1 cellular context compared by ENCODE assay signal in the genomic region with DNA sequence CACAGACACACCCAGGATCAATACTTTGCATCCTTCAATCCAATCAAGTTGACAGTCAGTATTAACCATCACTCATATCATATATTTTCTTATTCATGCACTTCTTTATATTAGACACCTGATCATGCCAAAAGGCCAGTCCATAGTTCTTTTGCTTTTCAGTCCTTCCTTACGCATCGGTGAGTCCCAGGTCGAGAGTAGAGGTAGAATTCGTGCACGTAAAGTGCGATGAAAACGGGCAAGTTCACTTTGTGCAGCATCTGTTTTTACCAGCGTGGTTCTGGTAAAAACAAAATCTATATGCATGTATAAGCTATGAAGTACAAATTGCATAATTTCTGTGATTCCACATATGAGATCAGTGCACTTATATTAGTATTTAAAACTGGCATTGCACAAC.
TF ChIP-seq lines count a peak whose summit lies in the region.

No MANE protein-coding gene starts in this region.

TF ChIP-seq in GM12878, 131 proteins besides CTCF, POLR2A, EP300 and RAD21:
- TF ChIP-seq RAD51 (IDR thresholded peaks at IDR 0.05) (no peak), NR2C1 (IDR thresholded peaks at IDR 0.05) (no peak), YY1 (IDR thresholded peaks at IDR 0.05; ENCODE audit: low read depth, low read length) (no peak), TAF1 (IDR thresholded peaks at IDR 0.05; ENCODE audit: borderline replicate concordance, low read depth, low read length) (no peak), FOS (IDR thresholded peaks at IDR 0.05; ENCODE audit: borderline replicate concordance, extremely low read depth, insufficient read length) (no peak), SMAD5 (IDR thresholded peaks at IDR 0.05; ENCODE audit: low read depth) (no peak), HCFC1 (IDR thresholded peaks at IDR 0.05; ENCODE audit: low read length) (no peak), SIX5 (IDR thresholded peaks at IDR 0.05; ENCODE audit: low read depth, low read length, severe bottlenecking) (no peak), JUNB (IDR thresholded peaks at IDR 0.05) (no peak), PAX5 (IDR thresholded peaks at IDR 0.05; ENCODE audit: borderline replicate concordance, low read depth, low read length) (no peak)
- TF ChIP-seq, protein P1, sequence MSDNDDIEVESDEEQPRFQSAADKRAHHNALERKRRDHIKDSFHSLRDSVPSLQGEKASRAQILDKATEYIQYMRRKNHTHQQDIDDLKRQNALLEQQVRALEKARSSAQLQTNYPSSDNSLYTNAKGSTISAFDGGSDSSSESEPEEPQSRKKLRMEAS (IDR thresholded peaks at IDR 0.05; ENCODE audit: low read depth, low read length), result no peak
- TF ChIP-seq, protein P2, sequence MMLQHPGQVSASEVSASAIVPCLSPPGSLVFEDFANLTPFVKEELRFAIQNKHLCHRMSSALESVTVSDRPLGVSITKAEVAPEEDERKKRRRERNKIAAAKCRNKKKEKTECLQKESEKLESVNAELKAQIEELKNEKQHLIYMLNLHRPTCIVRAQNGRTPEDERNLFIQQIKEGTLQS (IDR thresholded peaks at IDR 0.05; ENCODE audit: borderline replicate concordance, extremely low read depth, low read depth, low read length), result no peak
